10 cellular contexts compared by ENCODE assay signal in the genomic region with DNA sequence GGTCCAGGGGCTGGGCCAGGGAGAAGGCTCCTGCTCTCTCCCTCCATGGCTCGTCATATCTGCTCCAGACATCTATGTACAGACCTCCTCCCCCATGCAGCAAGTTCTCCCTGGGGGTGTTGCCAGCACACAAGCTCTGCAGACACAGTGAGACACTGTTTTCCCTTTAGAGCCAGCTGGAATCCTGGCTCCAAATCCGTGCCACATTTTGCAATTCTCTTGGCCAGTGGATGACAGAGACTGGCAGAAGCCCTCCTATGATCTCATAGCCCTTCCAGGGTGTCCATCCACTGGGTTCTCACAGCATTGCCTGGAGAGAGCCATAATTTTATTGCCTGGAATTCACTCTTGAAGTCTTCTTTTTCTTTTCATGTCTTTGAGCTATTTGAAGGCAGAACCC.
A peak's percentile ranks its signal among the peaks of the same experiment; 100 is the strongest.
DNase-seq lines count a peak whose midpoint lies in the region; ATAC-seq and TF ChIP-seq lines count a peak whose summit lies in the region.
"Had no signal": no experiment of that assay in that cellular context is flagged by ENCODE, and none has a peak within 500 bp of the region (broad histone marks: within the 10 kb centered on the region; RNA-seq: fewer than 3 reads in every experiment).

No MANE protein-coding gene starts in this region.

- H3K27ac Mint-ChIP-seq in glutamatergic neuron (ENCODE audit: unreplicated experiment) (peak overlapping the region; percentile 48), T-cell (no peak overlapping the region)
- H3K27ac Mint-ChIP-seq: natural killer cell had no signal

- peaks cover 21% of the 10 kb centered on the region for H3K36me3 Mint-ChIP-seq in glutamatergic neuron (ENCODE audit: unreplicated experiment)
- H3K36me3 Mint-ChIP-seq in T-cell = no peaks in the 10 kb centered on the region
- H3K36me3 Mint-ChIP-seq: natural killer cell had no signal

- ATAC-seq in T-cell (replicated peaks in 1 of 4) (no peak), HG03039 (IDR thresholded peaks at IDR 0.05; ENCODE audit: unreplicated experiment) (no peak)
- ATAC-seq: natural killer cell had no signal

- H3K27me3 Mint-ChIP-seq in glutamatergic neuron (ENCODE audit: unreplicated experiment) = peaks cover 6% of the 10 kb centered on the region
- H3K27me3 Mint-ChIP-seq in T-cell = peaks cover 14 to 25% of the 10 kb centered on the region in 2 donors

- no peak for TF ChIP-seq CTCF in glutamatergic neuron (IDR thresholded peaks at IDR 0.05; ENCODE audit: partially characterized antibody, unreplicated experiment)

- H3K4me3 Mint-ChIP-seq in glutamatergic neuron (ENCODE audit: unreplicated experiment) = no peak overlapping the region
- no peak overlapping the region for H3K4me3 Mint-ChIP-seq in T-cell
- H3K4me3 Mint-ChIP-seq: natural killer cell had no signal

- H3K9me3 Mint-ChIP-seq in glutamatergic neuron (ENCODE audit: unreplicated experiment) (peaks cover 11% of the 10 kb centered on the region), T-cell (peaks cover 0 to 5% (median 4%) of the 10 kb centered on the region in 3 donors)
- H3K9me3 Mint-ChIP-seq: natural killer cell had no signal

- H3K4me1 Mint-ChIP-seq in glutamatergic neuron (ENCODE audit: low read depth, unreplicated experiment) (peaks cover 15% of the 10 kb centered on the region), T-cell (no peaks in the 10 kb centered on the region)
- H3K4me1 Mint-ChIP-seq: natural killer cell had no signal

- DNase-seq in ELF-1 (ENCODE audit: low read depth, low spot score) = peak; percentile 79
- DNase-seq in SK-MEL-5 (ENCODE audit: low read depth, low spot score) = peak; percentile 22
- DNase-seq in glutamatergic neuron = peak; percentile 84
- DNase-seq in putamen (ENCODE audit: low spot score) = peak; percentile 82
- DNase-seq in SKM-1 treated with dmso at 0.1 percent for 144 hours (lab: John Stamatoyannopoulos, UW; ENCODE audit: unreplicated experiment) = no peak
- DNase-seq in T-cell = no peak
- DNase-seq in SIG-M5 (lab: John Stamatoyannopoulos, UW) = no peak
- DNase-seq: natural killer cell, NCI-H1694 treated with DMSO at 0.1 percent for 48 hours had no signal

- CTCF ChIA-PET in T-cell (lab: Charles Lee) = no interaction called here

- in situ Hi-C loops in SK-MEL-5 (cut with HindIII; ENCODE audit: low pct_unique_long_range_greater_than_20kb, low sequenced_read_pairs) = no loop called here

- POLR2A ChIA-PET in T-cell (lab: Charles Lee) = no interaction called here

Comparison
In these comparisons a context has a peak if more than half of its experiments do, and no peak if none do; other contexts are left out.
1. DNase-seq: peak in ELF-1 (single experiment), SK-MEL-5 (single experiment), glutamatergic neuron (single experiment) and putamen (single experiment); none in SKM-1 treated with dmso at 0.1 percent for 144 hours (single experiment), T-cell (0 of 34) and SIG-M5 (single experiment).